1 cellular context compared by ENCODE assay signal in genomic region chrX:77779695-77780094, GRCh38.
TF ChIP-seq lines count a peak whose summit lies in the region.

No MANE protein-coding gene starts in this region.

TF ChIP-seq in GM23338, 12 proteins besides CTCF, POLR2A, EP300 and RAD21 (continued from another document):
- TF ChIP-seq REST (IDR thresholded peaks at IDR 0.05; ENCODE audit: unreplicated experiment) (no peak), ZNF114 (CRISPR knock-in tag; IDR thresholded peaks at IDR 0.05) (no peak), ETS1 (IDR thresholded peaks at IDR 0.05) (no peak), STAT1 (IDR thresholded peaks at IDR 0.05; ENCODE audit: unreplicated experiment) (no peak), POLR2AphosphoS5 (IDR thresholded peaks at IDR 0.05; ENCODE audit: low read depth) (no peak), NANOG (IDR thresholded peaks at IDR 0.05; ENCODE audit: borderline replicate concordance) (no peak), CREB1 (CRISPR knock-in tag; IDR thresholded peaks at IDR 0.05; ENCODE audit: low read depth) (no peak), ZNF462 (CRISPR knock-in tag; IDR thresholded peaks at IDR 0.05) (no peak)
